ENCODE assay signal across 1 cellular context in the genomic region with DNA sequence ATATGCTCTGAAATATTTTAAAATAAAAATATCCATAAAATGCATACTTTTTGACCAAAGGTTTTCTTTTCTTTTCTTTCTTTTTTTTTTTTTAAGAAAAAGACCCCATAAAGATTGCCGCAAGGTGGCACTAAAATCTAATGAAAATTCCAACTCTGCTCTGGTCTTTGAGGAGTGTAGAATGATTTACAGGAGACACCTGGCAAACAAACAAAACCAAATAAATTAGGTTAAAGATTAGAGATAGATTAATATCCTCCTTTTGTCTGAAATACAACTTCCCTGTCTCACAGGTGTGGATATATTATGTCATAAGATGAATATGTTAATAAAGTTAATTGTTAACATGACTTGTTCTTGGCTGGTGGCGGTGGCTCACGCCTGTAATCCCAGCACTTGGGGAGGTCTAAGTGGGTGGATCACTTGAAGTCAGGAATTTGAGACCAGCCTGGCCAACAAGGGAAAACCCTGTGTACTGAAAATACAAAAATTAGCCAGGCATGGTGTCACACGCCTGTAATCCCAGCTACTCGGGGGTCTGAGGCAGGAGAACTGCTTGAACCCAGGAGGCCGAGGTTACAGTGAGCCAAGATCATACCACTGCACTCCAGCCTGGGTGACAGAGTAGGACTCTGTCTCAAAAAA.
TF ChIP-seq lines count a peak whose summit lies in the region.

No MANE protein-coding gene starts in this region.

TF ChIP-seq in HEK293, 187 proteins besides CTCF, POLR2A, EP300 and RAD21 (continued from another document and continues in another):
- TF ChIP-seq, protein P1, sequence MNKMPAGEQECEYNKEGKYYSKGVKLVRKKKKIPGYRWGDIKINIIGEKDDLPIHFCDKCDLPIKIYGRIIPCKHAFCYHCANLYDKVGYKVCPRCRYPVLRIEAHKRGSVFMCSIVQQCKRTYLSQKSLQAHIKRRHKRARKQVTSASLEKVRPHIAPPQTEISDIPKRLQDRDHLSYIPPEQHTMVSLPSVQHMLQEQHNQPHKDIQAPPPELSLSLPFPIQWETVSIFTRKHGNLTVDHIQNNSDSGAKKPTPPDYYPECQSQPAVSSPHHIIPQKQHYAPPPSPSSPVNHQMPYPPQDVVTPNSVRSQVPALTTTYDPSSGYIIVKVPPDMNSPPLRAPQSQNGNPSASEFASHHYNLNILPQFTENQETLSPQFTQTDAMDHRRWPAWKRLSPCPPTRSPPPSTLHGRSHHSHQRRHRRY (tag by site-specific recombination; IDR thresholded peaks at IDR 0.05): no peak
- TF ChIP-seq, protein P2, sequence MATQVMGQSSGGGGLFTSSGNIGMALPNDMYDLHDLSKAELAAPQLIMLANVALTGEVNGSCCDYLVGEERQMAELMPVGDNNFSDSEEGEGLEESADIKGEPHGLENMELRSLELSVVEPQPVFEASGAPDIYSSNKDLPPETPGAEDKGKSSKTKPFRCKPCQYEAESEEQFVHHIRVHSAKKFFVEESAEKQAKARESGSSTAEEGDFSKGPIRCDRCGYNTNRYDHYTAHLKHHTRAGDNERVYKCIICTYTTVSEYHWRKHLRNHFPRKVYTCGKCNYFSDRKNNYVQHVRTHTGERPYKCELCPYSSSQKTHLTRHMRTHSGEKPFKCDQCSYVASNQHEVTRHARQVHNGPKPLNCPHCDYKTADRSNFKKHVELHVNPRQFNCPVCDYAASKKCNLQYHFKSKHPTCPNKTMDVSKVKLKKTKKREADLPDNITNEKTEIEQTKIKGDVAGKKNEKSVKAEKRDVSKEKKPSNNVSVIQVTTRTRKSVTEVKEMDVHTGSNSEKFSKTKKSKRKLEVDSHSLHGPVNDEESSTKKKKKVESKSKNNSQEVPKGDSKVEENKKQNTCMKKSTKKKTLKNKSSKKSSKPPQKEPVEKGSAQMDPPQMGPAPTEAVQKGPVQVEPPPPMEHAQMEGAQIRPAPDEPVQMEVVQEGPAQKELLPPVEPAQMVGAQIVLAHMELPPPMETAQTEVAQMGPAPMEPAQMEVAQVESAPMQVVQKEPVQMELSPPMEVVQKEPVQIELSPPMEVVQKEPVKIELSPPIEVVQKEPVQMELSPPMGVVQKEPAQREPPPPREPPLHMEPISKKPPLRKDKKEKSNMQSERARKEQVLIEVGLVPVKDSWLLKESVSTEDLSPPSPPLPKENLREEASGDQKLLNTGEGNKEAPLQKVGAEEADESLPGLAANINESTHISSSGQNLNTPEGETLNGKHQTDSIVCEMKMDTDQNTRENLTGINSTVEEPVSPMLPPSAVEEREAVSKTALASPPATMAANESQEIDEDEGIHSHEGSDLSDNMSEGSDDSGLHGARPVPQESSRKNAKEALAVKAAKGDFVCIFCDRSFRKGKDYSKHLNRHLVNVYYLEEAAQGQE (tag by site-specific recombination; IDR thresholded peaks at IDR 0.05): no peak
- TF ChIP-seq, protein P3, sequence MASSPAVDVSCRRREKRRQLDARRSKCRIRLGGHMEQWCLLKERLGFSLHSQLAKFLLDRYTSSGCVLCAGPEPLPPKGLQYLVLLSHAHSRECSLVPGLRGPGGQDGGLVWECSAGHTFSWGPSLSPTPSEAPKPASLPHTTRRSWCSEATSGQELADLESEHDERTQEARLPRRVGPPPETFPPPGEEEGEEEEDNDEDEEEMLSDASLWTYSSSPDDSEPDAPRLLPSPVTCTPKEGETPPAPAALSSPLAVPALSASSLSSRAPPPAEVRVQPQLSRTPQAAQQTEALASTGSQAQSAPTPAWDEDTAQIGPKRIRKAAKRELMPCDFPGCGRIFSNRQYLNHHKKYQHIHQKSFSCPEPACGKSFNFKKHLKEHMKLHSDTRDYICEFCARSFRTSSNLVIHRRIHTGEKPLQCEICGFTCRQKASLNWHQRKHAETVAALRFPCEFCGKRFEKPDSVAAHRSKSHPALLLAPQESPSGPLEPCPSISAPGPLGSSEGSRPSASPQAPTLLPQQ (tag by site-specific recombination; IDR thresholded peaks at IDR 0.05): no peak
- no peak for TF ChIP-seq ZNF112 (tag by site-specific recombination; IDR thresholded peaks at IDR 0.05)
- peak; percentile 97 for TF ChIP-seq GLIS1 (tag by site-specific recombination; IDR thresholded peaks at IDR 0.05)
- no peak for TF ChIP-seq ZNF426 (tag by site-specific recombination; IDR thresholded peaks at IDR 0.05)
- TF ChIP-seq, protein P4, sequence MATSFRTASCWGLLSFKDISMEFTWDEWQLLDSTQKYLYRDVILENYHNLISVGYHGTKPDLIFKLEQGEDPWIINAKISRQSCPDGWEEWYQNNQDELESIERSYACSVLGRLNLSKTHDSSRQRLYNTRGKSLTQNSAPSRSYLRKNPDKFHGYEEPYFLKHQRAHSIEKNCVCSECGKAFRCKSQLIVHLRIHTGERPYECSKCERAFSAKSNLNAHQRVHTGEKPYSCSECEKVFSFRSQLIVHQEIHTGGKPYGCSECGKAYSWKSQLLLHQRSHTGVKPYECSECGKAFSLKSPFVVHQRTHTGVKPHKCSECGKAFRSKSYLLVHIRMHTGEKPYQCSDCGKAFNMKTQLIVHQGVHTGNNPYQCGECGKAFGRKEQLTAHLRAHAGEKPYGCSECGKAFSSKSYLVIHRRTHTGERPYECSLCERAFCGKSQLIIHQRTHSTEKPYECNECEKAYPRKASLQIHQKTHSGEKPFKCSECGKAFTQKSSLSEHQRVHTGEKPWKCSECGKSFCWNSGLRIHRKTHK (tag by site-specific recombination; IDR thresholded peaks at IDR 0.05): no peak
- no peak for TF ChIP-seq ZNF223 (tag by site-specific recombination; IDR thresholded peaks at IDR 0.05)
- TF ChIP-seq, protein P5, sequence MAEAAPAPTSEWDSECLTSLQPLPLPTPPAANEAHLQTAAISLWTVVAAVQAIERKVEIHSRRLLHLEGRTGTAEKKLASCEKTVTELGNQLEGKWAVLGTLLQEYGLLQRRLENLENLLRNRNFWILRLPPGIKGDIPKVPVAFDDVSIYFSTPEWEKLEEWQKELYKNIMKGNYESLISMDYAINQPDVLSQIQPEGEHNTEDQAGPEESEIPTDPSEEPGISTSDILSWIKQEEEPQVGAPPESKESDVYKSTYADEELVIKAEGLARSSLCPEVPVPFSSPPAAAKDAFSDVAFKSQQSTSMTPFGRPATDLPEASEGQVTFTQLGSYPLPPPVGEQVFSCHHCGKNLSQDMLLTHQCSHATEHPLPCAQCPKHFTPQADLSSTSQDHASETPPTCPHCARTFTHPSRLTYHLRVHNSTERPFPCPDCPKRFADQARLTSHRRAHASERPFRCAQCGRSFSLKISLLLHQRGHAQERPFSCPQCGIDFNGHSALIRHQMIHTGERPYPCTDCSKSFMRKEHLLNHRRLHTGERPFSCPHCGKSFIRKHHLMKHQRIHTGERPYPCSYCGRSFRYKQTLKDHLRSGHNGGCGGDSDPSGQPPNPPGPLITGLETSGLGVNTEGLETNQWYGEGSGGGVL (tag by site-specific recombination; IDR thresholded peaks at IDR 0.05): no peak
- no peak for TF ChIP-seq TCF7L2 (IDR thresholded peaks at IDR 0.05; ENCODE audit: borderline replicate concordance, low read depth, low read length)
- TF ChIP-seq ZNF133 (tag by site-specific recombination; IDR thresholded peaks at IDR 0.05): no peak
- TF ChIP-seq YY2 (tag by site-specific recombination; IDR thresholded peaks at IDR 0.05): no peak
- no peak for TF ChIP-seq ZNF10 (tag by site-specific recombination; IDR thresholded peaks at IDR 0.05)
- TF ChIP-seq ZIC2 (tag by site-specific recombination; IDR thresholded peaks at IDR 0.05): no peak
- TF ChIP-seq, protein P6, sequence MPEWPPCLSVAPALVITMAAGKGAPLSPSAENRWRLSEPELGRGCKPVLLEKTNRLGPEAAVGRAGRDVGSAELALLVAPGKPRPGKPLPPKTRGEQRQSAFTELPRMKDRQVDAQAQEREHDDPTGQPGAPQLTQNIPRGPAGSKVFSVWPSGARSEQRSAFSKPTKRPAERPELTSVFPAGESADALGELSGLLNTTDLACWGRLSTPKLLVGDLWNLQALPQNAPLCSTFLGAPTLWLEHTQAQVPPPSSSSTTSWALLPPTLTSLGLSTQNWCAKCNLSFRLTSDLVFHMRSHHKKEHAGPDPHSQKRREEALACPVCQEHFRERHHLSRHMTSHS (tag by site-specific recombination; IDR thresholded peaks at IDR 0.05): no peak
- no peak for TF ChIP-seq ZNF146 (tag by site-specific recombination; IDR thresholded peaks at IDR 0.05)
- no peak for TF ChIP-seq KLF16 (tag by site-specific recombination; IDR thresholded peaks at IDR 0.05)
- TF ChIP-seq KLF10 (tag by site-specific recombination; IDR thresholded peaks at IDR 0.05): no peak
- no peak for TF ChIP-seq ZNF785 (tag by site-specific recombination; IDR thresholded peaks at IDR 0.05)
- no peak for TF ChIP-seq ZNF792 (tag by site-specific recombination; IDR thresholded peaks at IDR 0.05)
- TF ChIP-seq OVOL3 (tag by site-specific recombination; IDR thresholded peaks at IDR 0.05): no peak
- TF ChIP-seq, protein P7, sequence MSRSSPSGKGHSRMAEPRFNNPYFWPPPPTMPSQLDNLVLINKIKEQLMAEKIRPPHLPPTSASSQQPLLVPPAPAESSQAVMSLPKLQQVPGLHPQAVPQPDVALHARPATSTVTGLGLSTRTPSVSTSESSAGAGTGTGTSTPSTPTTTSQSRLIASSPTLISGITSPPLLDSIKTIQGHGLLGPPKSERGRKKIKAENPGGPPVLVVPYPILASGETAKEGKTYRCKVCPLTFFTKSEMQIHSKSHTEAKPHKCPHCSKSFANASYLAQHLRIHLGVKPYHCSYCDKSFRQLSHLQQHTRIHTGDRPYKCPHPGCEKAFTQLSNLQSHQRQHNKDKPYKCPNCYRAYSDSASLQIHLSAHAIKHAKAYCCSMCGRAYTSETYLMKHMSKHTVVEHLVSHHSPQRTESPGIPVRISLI (tag by site-specific recombination; IDR thresholded peaks at IDR 0.05): no peak
- TF ChIP-seq, protein P8, sequence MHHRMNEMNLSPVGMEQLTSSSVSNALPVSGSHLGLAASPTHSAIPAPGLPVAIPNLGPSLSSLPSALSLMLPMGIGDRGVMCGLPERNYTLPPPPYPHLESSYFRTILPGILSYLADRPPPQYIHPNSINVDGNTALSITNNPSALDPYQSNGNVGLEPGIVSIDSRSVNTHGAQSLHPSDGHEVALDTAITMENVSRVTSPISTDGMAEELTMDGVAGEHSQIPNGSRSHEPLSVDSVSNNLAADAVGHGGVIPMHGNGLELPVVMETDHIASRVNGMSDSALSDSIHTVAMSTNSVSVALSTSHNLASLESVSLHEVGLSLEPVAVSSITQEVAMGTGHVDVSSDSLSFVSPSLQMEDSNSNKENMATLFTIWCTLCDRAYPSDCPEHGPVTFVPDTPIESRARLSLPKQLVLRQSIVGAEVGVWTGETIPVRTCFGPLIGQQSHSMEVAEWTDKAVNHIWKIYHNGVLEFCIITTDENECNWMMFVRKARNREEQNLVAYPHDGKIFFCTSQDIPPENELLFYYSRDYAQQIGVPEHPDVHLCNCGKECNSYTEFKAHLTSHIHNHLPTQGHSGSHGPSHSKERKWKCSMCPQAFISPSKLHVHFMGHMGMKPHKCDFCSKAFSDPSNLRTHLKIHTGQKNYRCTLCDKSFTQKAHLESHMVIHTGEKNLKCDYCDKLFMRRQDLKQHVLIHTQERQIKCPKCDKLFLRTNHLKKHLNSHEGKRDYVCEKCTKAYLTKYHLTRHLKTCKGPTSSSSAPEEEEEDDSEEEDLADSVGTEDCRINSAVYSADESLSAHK (tag by site-specific recombination; IDR thresholded peaks at IDR 0.05): no peak
- no peak for TF ChIP-seq ZNF169 (tag by site-specific recombination; IDR thresholded peaks at IDR 0.05)
- no peak for TF ChIP-seq SCRT2 (tag by site-specific recombination; IDR thresholded peaks at IDR 0.05)
- TF ChIP-seq ZNF423 (tag by site-specific recombination; IDR thresholded peaks at IDR 0.05): no peak
- no peak for TF ChIP-seq ZNF670 (tag by site-specific recombination; IDR thresholded peaks at IDR 0.05; ENCODE audit: low read depth)
- no peak for TF ChIP-seq ZNF2 (tag by site-specific recombination; IDR thresholded peaks at IDR 0.05)
- TF ChIP-seq ZNF19 (tag by site-specific recombination; IDR thresholded peaks at IDR 0.05; ENCODE audit: low read depth): no peak
- TF ChIP-seq MEIS1 (CRISPR knock-in tag; IDR thresholded peaks at IDR 0.05; ENCODE audit: borderline replicate concordance): no peak
- no peak for TF ChIP-seq ZBTB21 (tag by site-specific recombination; IDR thresholded peaks at IDR 0.05)
- no peak for TF ChIP-seq ZNF561 (tag by site-specific recombination; IDR thresholded peaks at IDR 0.05; ENCODE audit: borderline replicate concordance)
- TF ChIP-seq, protein P9, sequence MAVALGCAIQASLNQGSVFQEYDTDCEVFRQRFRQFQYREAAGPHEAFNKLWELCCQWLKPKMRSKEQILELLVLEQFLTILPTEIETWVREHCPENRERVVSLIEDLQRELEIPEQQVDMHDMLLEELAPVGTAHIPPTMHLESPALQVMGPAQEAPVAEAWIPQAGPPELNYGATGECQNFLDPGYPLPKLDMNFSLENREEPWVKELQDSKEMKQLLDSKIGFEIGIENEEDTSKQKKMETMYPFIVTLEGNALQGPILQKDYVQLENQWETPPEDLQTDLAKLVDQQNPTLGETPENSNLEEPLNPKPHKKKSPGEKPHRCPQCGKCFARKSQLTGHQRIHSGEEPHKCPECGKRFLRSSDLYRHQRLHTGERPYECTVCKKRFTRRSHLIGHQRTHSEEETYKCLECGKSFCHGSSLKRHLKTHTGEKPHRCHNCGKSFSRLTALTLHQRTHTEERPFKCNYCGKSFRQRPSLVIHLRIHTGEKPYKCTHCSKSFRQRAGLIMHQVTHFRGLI (tag by site-specific recombination; IDR thresholded peaks at IDR 0.05): peak; percentile 28; the same call in 1 of the 2 replicates
- TF ChIP-seq KLF9 (tag by site-specific recombination; IDR thresholded peaks at IDR 0.05; ENCODE audit: low read depth): no peak
- no peak for TF ChIP-seq ZNF549 (tag by site-specific recombination; IDR thresholded peaks at IDR 0.05)
- no peak for TF ChIP-seq ZNF433 (tag by site-specific recombination; IDR thresholded peaks at IDR 0.05; ENCODE audit: low read depth)
- TF ChIP-seq ZXDB (tag by site-specific recombination; IDR thresholded peaks at IDR 0.05): no peak
- no peak for TF ChIP-seq ZBTB1 (tag by site-specific recombination; IDR thresholded peaks at IDR 0.05)
- TF ChIP-seq EGR2 (tag by site-specific recombination; IDR thresholded peaks at IDR 0.05; ENCODE audit: low read depth): peak; percentile 11; the same call in 1 of the 2 replicates
- TF ChIP-seq ZNF654 (tag by site-specific recombination; IDR thresholded peaks at IDR 0.05; ENCODE audit: low read depth): peak; percentile 65
- TF ChIP-seq, protein P10, sequence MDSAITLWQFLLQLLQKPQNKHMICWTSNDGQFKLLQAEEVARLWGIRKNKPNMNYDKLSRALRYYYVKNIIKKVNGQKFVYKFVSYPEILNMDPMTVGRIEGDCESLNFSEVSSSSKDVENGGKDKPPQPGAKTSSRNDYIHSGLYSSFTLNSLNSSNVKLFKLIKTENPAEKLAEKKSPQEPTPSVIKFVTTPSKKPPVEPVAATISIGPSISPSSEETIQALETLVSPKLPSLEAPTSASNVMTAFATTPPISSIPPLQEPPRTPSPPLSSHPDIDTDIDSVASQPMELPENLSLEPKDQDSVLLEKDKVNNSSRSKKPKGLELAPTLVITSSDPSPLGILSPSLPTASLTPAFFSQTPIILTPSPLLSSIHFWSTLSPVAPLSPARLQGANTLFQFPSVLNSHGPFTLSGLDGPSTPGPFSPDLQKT (IDR thresholded peaks at IDR 0.05; ENCODE audit: borderline replicate concordance, low read depth, low read length): no peak
- TF ChIP-seq ZNF777 (tag by site-specific recombination; IDR thresholded peaks at IDR 0.05; ENCODE audit: borderline replicate concordance): no peak
- TF ChIP-seq ZNF416 (tag by site-specific recombination; IDR thresholded peaks at IDR 0.05): no peak
- TF ChIP-seq ZFHX2 (tag by site-specific recombination; conservative IDR thresholded peaks at IDR 0.05): peak; percentile 11; the same call in 1 of the 2 replicates
